In genomic region chr7:13990984-13991790, GRCh38 we compare ENCODE assay signal across 1 cellular context.
TF ChIP-seq lines count a peak whose summit lies in the region.

No MANE protein-coding gene starts in this region.

TF ChIP-seq in H1, 55 proteins besides CTCF, POLR2A, EP300 and RAD21 (continued from another document):
- no peak for TF ChIP-seq SAP30 (IDR thresholded peaks at IDR 0.05; ENCODE audit: insufficient read depth, insufficient replicate concordance, low read length)
- 0 out of 2 replicates have a peak, but pooled peaks have one; percentile 43 for TF ChIP-seq ATF3 (IDR thresholded peaks at IDR 0.05; ENCODE audit: insufficient read depth, low read depth, low read length)
- no peak for TF ChIP-seq SIX5 (IDR thresholded peaks at IDR 0.05; ENCODE audit: low read depth, low read length)
- TF ChIP-seq, protein P1, sequence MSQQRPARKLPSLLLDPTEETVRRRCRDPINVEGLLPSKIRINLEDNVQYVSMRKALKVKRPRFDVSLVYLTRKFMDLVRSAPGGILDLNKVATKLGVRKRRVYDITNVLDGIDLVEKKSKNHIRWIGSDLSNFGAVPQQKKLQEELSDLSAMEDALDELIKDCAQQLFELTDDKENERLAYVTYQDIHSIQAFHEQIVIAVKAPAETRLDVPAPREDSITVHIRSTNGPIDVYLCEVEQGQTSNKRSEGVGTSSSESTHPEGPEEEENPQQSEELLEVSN (IDR thresholded peaks at IDR 0.05), result peak; percentile 76
- peak; percentile 28; the same call in 1 of the 2 replicates for TF ChIP-seq CHD2 (IDR thresholded peaks at IDR 0.05; ENCODE audit: low read length)
- 0 out of 2 replicates have a peak, but pooled peaks have one; percentile 55 for TF ChIP-seq POLR2AphosphoS5 (IDR thresholded peaks at IDR 0.05; ENCODE audit: low read depth, low read length)
- peak; percentile 50; the same call in 1 of the 2 replicates for TF ChIP-seq TEAD4 (IDR thresholded peaks at IDR 0.05; ENCODE audit: low read depth, low read length)
- no peak for TF ChIP-seq RXRA (IDR thresholded peaks at IDR 0.05; ENCODE audit: insufficient read depth, low read depth, low read length)
- TF ChIP-seq ATF2 (IDR thresholded peaks at IDR 0.05; ENCODE audit: low read length), result no peak
- TF ChIP-seq ASH2L (IDR thresholded peaks at IDR 0.05; ENCODE audit: low read length), result peak; percentile 4
- no peak for TF ChIP-seq TCF12 (IDR thresholded peaks at IDR 0.05; ENCODE audit: low read depth, low read length)
- peak; percentile 81 for TF ChIP-seq MAX (IDR thresholded peaks at IDR 0.05)
- TF ChIP-seq TAF7 (optimal IDR thresholded peaks at IDR 0.05; ENCODE audit: borderline replicate concordance, low read depth, low read length), result peak; percentile 44
- TF ChIP-seq, protein P2, sequence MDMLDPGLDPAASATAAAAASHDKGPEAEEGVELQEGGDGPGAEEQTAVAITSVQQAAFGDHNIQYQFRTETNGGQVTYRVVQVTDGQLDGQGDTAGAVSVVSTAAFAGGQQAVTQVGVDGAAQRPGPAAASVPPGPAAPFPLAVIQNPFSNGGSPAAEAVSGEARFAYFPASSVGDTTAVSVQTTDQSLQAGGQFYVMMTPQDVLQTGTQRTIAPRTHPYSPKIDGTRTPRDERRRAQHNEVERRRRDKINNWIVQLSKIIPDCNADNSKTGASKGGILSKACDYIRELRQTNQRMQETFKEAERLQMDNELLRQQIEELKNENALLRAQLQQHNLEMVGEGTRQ (IDR thresholded peaks at IDR 0.05; ENCODE audit: low read length), result peak; percentile 88
- TF ChIP-seq BACH1 (IDR thresholded peaks at IDR 0.05; ENCODE audit: low read length), result no peak
- no peak for TF ChIP-seq JUND (IDR thresholded peaks at IDR 0.05; ENCODE audit: low read length)
- TF ChIP-seq SP1 (IDR thresholded peaks at IDR 0.05; ENCODE audit: low read depth, low read length), result 0 out of 2 replicates have a peak, but pooled peaks have one; percentile 65
- no peak for TF ChIP-seq ZNF274 (IDR thresholded peaks at IDR 0.05; ENCODE audit: borderline replicate concordance, extremely low read depth, low read length)
- TF ChIP-seq CBX5 (IDR thresholded peaks at IDR 0.05; ENCODE audit: low read depth, low read length), result no peak
- no peak for TF ChIP-seq POU5F1 (IDR thresholded peaks at IDR 0.05; ENCODE audit: low read depth, low read length)
- TF ChIP-seq SUZ12 (IDR thresholded peaks at IDR 0.05; ENCODE audit: low read length), result no peak
- TF ChIP-seq SP2 (IDR thresholded peaks at IDR 0.05; ENCODE audit: low read length), result no peak
- no peak for TF ChIP-seq SRF (IDR thresholded peaks at IDR 0.05; ENCODE audit: low read depth, low read length)
- 0 out of 2 replicates have a peak, but pooled peaks have one; percentile 21 for TF ChIP-seq PHF8 (conservative IDR thresholded peaks at IDR 0.05; ENCODE audit: low read depth, low read length)
